In genomic region chr7:76291346-76292205, GRCh38 we compare ENCODE assay signal across 8 cellular contexts. TPM values are rescaled to one million over a fixed set of nuclear protein-coding genes. Genes with fewer than 3 reads are reported as not detected.
DNase-seq lines count a peak whose midpoint lies in the region; ATAC-seq and TF ChIP-seq lines count a peak whose summit lies in the region.

No MANE protein-coding gene starts in this region.

- TF ChIP-seq POLR2A in GM18505 (IDR thresholded peaks at IDR 0.05; ENCODE audit: borderline replicate concordance, extremely low read depth, insufficient read depth, insufficient read length): peak; percentile 13

- peak; percentile 96 for TF ChIP-seq CTCF in choroid plexus epithelial cell (conservative IDR thresholded peaks at IDR 0.05; ENCODE audit: low read depth, low read length)

- ATAC-seq in GM18505 (IDR thresholded peaks at IDR 0.05; ENCODE audit: unreplicated experiment) (peak; percentile 81), HG03066 (IDR thresholded peaks at IDR 0.05; ENCODE audit: low read depth, unreplicated experiment) (peak; percentile 85), left colon (peak; percentile 70)

- intact Hi-C loops in left colon (cut with DNase I, micrococcal nuclease): no loop called here

- peak overlapping the region; percentile 41 for H3K4me3 ChIP-seq in choroid plexus epithelial cell (ENCODE audit: low read depth, low read length)

- DNase-seq in ACHN (peak; percentile 100), NCI-H2196 (lab: John Stamatoyannopoulos, UW; ENCODE audit: unreplicated experiment) (peak; percentile 89), choroid plexus epithelial cell (ENCODE audit: low read depth) (peak; percentile 98), left colon (peak; percentile 90 to 94)
- peak; percentile 82 for DNase-seq in activated CD4-positive, alpha-beta T cell treated with anti-CD3 and anti-CD28 coated beads for 1 hour
- peak; percentile 77 to 89 (median 82) for DNase-seq in stimulated activated CD4-positive, alpha-beta T cell treated with anti-CD3 and anti-CD28 coated beads, Interleukin-1b, Interleukin-23, amount 100 ng/mL, for 24 hours (ENCODE audit: low read depth in 4 of 4, low spot score in 1 of 4)

- in situ Hi-C loops in ACHN (cut with HindIII; ENCODE audit: low pct_ligation_motif_present, low pct_unique_long_range_greater_than_20kb, low sequenced_read_pairs): no loop called here

RNA-seq across cellular contexts. Expression of gene HSPB1, which starts 10.9 kb away (rescaled TPM):
- 100 to 1,000 TPM; 327 to 513 TPM for total RNA-seq in left colon

Comparison
In these comparisons a context has a peak if more than half of its experiments do, and no peak if none do; other contexts are left out.
1. Peak in every context shown above with its lines: DNase-seq, ATAC-seq and H3K4me3 ChIP-seq.